29 cellular contexts compared by ENCODE assay signal in genomic region chr17:82664701-82665182, GRCh38. TPM values are rescaled to one million over a fixed set of nuclear protein-coding genes. Genes with fewer than 3 reads are reported as not detected.
DNase-seq lines count a peak whose midpoint lies in the region; ATAC-seq, FAIRE-seq and TF ChIP-seq lines count a peak whose summit lies in the region.
"Had no signal": no experiment of that assay in that cellular context is flagged by ENCODE, and none has a peak within 500 bp of the region (broad histone marks: within the 10 kb centered on the region; RNA-seq: fewer than 3 reads in every experiment).

No MANE protein-coding gene starts in this region.

- no peaks in the 10 kb centered on the region for H3K9me2 ChIP-seq in SK-N-SH

- FAIRE-seq in small intestine (lab: Jason Lieb, UNC), result no peak
- FAIRE-seq: GM12891 had no signal

- TF ChIP-seq EP300 in SK-N-SH (IDR thresholded peaks at IDR 0.05; ENCODE audit: borderline replicate concordance in 1 of 2, low read depth in 1 of 2, low read length in 1 of 2), result no peak

- H3K4me1 Mint-ChIP-seq in brain (peaks cover 18% of the 10 kb centered on the region), nephron progenitor cell (peaks cover 19% of the 10 kb centered on the region)

- H4K20me1 ChIP-seq in SK-N-SH (ENCODE audit: insufficient read depth), result no peaks in the 10 kb centered on the region

- TF ChIP-seq CTCF in SK-N-SH (IDR thresholded peaks at IDR 0.05) (no peak), brain (conservative IDR thresholded peaks at IDR 0.05) (no peak), nephron progenitor cell (IDR thresholded peaks at IDR 0.05) (no peak)

- 83% methylated on average over 18 of the region's 22 CpGs for WGBS in SK-N-SH (ENCODE audit: low lambda C conversion rate)
- WGBS in small intestine, 3 donors, result 91 to 95% (median 93%) methylated on average over 21 to 22 of the region's 22 CpGs

- H3K79me2 ChIP-seq in SK-N-SH (ENCODE audit: insufficient read depth), result no peaks in the 10 kb centered on the region

- H3K4me3 Mint-ChIP-seq in brain, result peak overlapping the region; percentile 21 to 62 (median 47)
- H3K4me3 Mint-ChIP-seq in nephron progenitor cell, result peak overlapping the region; percentile 60
- H3K4me3 Mint-ChIP-seq: activated CD4-positive, alpha-beta T cell treated with anti-CD3 and anti-CD28 coated beads, Interleukin-2, amount 10 ng/mL, durations not matched to agents 24 days and 14 days; activated CD8-positive, alpha-beta memory T cell treated with anti-CD3 and anti-CD28 coated beads, Interleukin-2, amount 10 ng/mL, durations not matched to agents 7 days and 5 days; natural killer cell; T-helper 1 cell treated with Interleukin-12 subunit alpha and Interleukin-12 subunit beta and Interleukin-4 antibody, amounts not matched to agents 30 μg/mL and 1 μg/mL, for 36 hours had no signal

- H3K4me3 ChIP-seq in SK-N-SH (ENCODE audit: low read depth in 2 of 2, low read length in 1 of 2) (no peak overlapping the region), small intestine (ENCODE audit: low read depth in 1 of 2, low read length in 2 of 2) (no peak overlapping the region)
- H3K4me3 ChIP-seq: transverse colon had no signal

- H3K27ac Mint-ChIP-seq in brain, result peak overlapping the region; percentile 66 to 96 (median 84)
- H3K27ac Mint-ChIP-seq in nephron progenitor cell, result peak overlapping the region; percentile 94
- H3K27ac Mint-ChIP-seq: activated CD4-positive, alpha-beta T cell treated with anti-CD3 and anti-CD28 coated beads, Interleukin-2, amount 10 ng/mL, durations not matched to agents 24 days and 14 days; activated CD8-positive, alpha-beta memory T cell treated with anti-CD3 and anti-CD28 coated beads, Interleukin-2, amount 10 ng/mL, durations not matched to agents 7 days and 5 days; activated naive CD4-positive, alpha-beta T cell treated with anti-CD3 and anti-CD28 coated beads, Interleukin-2, amount 50 U/mL, for 72 hours; natural killer cell; T-helper 1 cell treated with Interleukin-12 subunit alpha and Interleukin-12 subunit beta and Interleukin-4 antibody, amounts not matched to agents 30 μg/mL and 1 μg/mL, for 36 hours had no signal

- TF ChIP-seq RAD21 in SK-N-SH (IDR thresholded peaks at IDR 0.05; ENCODE audit: low read length), result no peak

- H3K36me3 ChIP-seq in SK-N-SH (replicated peaks in 1 of 2; ENCODE audit: control insufficient read depth in 1 of 2, insufficient read depth in 2 of 2, low read length in 1 of 2) (no peaks in the 10 kb centered on the region), small intestine (ENCODE audit: control insufficient read depth in 2 of 2, insufficient read depth in 2 of 2, low read length in 2 of 2) (no peaks in the 10 kb centered on the region)
- H3K36me3 ChIP-seq: transverse colon had no signal

- H3K9me3 Mint-ChIP-seq in brain, result no peaks in the 10 kb centered on the region
- H3K9me3 Mint-ChIP-seq in nephron progenitor cell, result peaks cover 13% of the 10 kb centered on the region
- H3K9me3 Mint-ChIP-seq: activated CD4-positive, alpha-beta T cell treated with anti-CD3 and anti-CD28 coated beads, Interleukin-2, amount 10 ng/mL, durations not matched to agents 24 days and 14 days; activated naive CD4-positive, alpha-beta T cell treated with anti-CD3 and anti-CD28 coated beads, Interleukin-2, amount 50 U/mL, for 72 hours; natural killer cell; T-helper 1 cell treated with Interleukin-12 subunit alpha and Interleukin-12 subunit beta and Interleukin-4 antibody, amounts not matched to agents 30 μg/mL and 1 μg/mL, for 36 hours had no signal

- H3K27me3 ChIP-seq in SK-N-SH (ENCODE audit: insufficient read depth) (no peaks in the 10 kb centered on the region), small intestine (ENCODE audit: control insufficient read depth in 2 of 2, insufficient read depth in 2 of 2, low read length in 2 of 2) (no peaks in the 10 kb centered on the region)
- H3K27me3 ChIP-seq: transverse colon had no signal

- POLR2A ChIA-PET in SK-N-SH (lab: Yijun Ruan, JAX), result interaction anchor here (0.6 kb wide), 1 partner anchor 9 kb away, joined by 3 read pairs; no protein-coding TSS in a partner anchor

- H2AFZ ChIP-seq in SK-N-SH (ENCODE audit: low read depth), result no peak overlapping the region

- H3K9me3 ChIP-seq in SK-N-SH, result no peaks in the 10 kb centered on the region
- no peaks in the 10 kb centered on the region for H3K9me3 ChIP-seq in small intestine (ENCODE audit: control insufficient read depth, low read depth)
- H3K9me3 ChIP-seq: Caco-2, transverse colon had no signal

- ATAC-seq in SK-N-SH treated with all-trans-retinoic acid at 6 μM for 48 hours, result no peak; the same call in 2 of the 3 replicates
- ATAC-seq: activated CD8-positive, alpha-beta memory T cell treated with anti-CD3 and anti-CD28 coated beads, Interleukin-2, amount 10 ng/mL, durations not matched to agents 7 days and 5 days; activated naive CD4-positive, alpha-beta T cell treated with anti-CD3 and anti-CD28 coated beads, Interleukin-2, amount 50 U/mL, for 72 hours; left ventricle myocardium superior; natural killer cell; stimulated activated naive CD8-positive, alpha-beta T cell treated with anti-CD3 and anti-CD28 coated beads, Interleukin-15, Interleukin-2, amounts not matched to agents 100 U/mL and 50 U/mL, for 24 hours had no signal

- peaks cover 4% of the 10 kb centered on the region for H3F3A ChIP-seq in SK-N-SH (replicated peaks; ENCODE audit: insufficient read depth)

- H3K9ac ChIP-seq in SK-N-SH, result no peak overlapping the region

- H3K27ac ChIP-seq in SK-N-SH (ENCODE audit: low read depth in 2 of 2, low read length in 1 of 2), result no peak overlapping the region
- peak overlapping the region; percentile 33 for H3K27ac ChIP-seq in temporal lobe (ENCODE audit: low read depth, low read length)
- H3K27ac ChIP-seq in small intestine (ENCODE audit: low read depth in 1 of 2, low read length in 1 of 2), result no peak overlapping the region
- H3K27ac ChIP-seq: transverse colon had no signal

- no peaks in the 10 kb centered on the region for H3K27me3 Mint-ChIP-seq in brain
- H3K27me3 Mint-ChIP-seq in nephron progenitor cell (ENCODE audit: low read depth, poor library complexity), result peaks cover 4% of the 10 kb centered on the region
- H3K27me3 Mint-ChIP-seq: activated CD4-positive, alpha-beta T cell treated with anti-CD3 and anti-CD28 coated beads, Interleukin-2, amount 10 ng/mL, durations not matched to agents 24 days and 14 days; activated CD8-positive, alpha-beta memory T cell treated with anti-CD3 and anti-CD28 coated beads, Interleukin-2, amount 10 ng/mL, durations not matched to agents 7 days and 5 days had no signal

- no peak overlapping the region for H3K4me2 ChIP-seq in SK-N-SH

- H3K36me3 Mint-ChIP-seq in brain (peaks cover 21% of the 10 kb centered on the region), nephron progenitor cell (ENCODE audit: low read depth) (peaks cover 11% of the 10 kb centered on the region)
- H3K36me3 Mint-ChIP-seq: activated CD8-positive, alpha-beta memory T cell treated with anti-CD3 and anti-CD28 coated beads, Interleukin-2, amount 10 ng/mL, durations not matched to agents 7 days and 5 days; activated naive CD4-positive, alpha-beta T cell treated with anti-CD3 and anti-CD28 coated beads, Interleukin-2, amount 50 U/mL, for 72 hours; natural killer cell had no signal

- CTCF ChIA-PET in SK-N-SH (lab: Yijun Ruan, JAX), result interaction anchor here (1.6 kb wide), 1 partner anchor 117 kb away, joined by 3 read pairs; no protein-coding TSS in a partner anchor

- H3K4me1 ChIP-seq in SK-N-SH (ENCODE audit: control insufficient read depth in 1 of 2, insufficient read depth in 2 of 2, low read depth in 1 of 2, low read length in 1 of 2) (peaks cover 0 to 2% of the 10 kb centered on the region in 2 experiments; a peak in 1 of 4 replicates), small intestine (ENCODE audit: control insufficient read depth in 2 of 2, insufficient read depth in 1 of 2, low read depth in 1 of 2, low read length in 1 of 2) (no peaks in the 10 kb centered on the region)
- H3K4me1 ChIP-seq: Caco-2 had no signal

- DNase-seq in SK-N-SH (peak; percentile 71), nephron progenitor cell (peak; percentile 29), HuH-7 (ENCODE audit: low spot score) (no peak), islet precursor cell (no peak), small intestine (no peak)
- DNase-seq: 8988T; activated CD4-positive, alpha-beta T cell treated with anti-CD3 and anti-CD28 coated beads, Interleukin-2, amount 10 ng/mL, durations not matched to agents 24 days and 14 days; activated CD8-positive, alpha-beta memory T cell treated with anti-CD3 and anti-CD28 coated beads, Interleukin-2, amount 10 ng/mL, durations not matched to agents 7 days and 5 days; AML-193; Caco-2; cortex of kidney; DND-41; glutamatergic neuron; left ventricle myocardium superior; midbrain; natural killer cell; NCI-H1092 treated with DMSO at 0.1 percent for 48 hours; NCI-H2081; NCI-H510A; SIG-M5; stimulated activated CD4-positive, alpha-beta T cell treated with anti-CD3 and anti-CD28 coated beads, Interleukin-4, amount 100 ng/mL, for 1 hour; stimulated activated naive CD8-positive, alpha-beta T cell treated with anti-CD3 and anti-CD28 coated beads, Interleukin-15, Interleukin-2, amounts not matched to agents 100 U/mL and 50 U/mL, for 24 hours; transverse colon had no signal

TF ChIP-seq in SK-N-SH, 30 proteins besides CTCF, POLR2A, EP300 and RAD21:
- TF ChIP-seq TAF1 (IDR thresholded peaks at IDR 0.05; ENCODE audit: borderline replicate concordance, low read depth, low read length), result no peak

TF ChIP-seq in SK-N-SH treated with all-trans-retinoic acid at 6 μM for 48 hours, 23 proteins besides CTCF, POLR2A, EP300 and RAD21 (continues in another document):
- TF ChIP-seq OSR1 (CRISPR knock-in tag; IDR thresholded peaks at IDR 0.05), result no peak

RNA-seq across cellular contexts. Expression of gene WDR45B, which starts 16.5 kb away (rescaled TPM):
- 171 and 191 TPM in 2 replicates for polyA plus RNA-seq in SK-N-SH (2012; rRNA removed)
- 142 and 159 TPM in 2 replicates for polyA plus RNA-seq in SK-N-SH (2012; cell fraction: cytosol; rRNA removed)
- polyA plus RNA-seq in SK-N-SH (2012; cell fraction: nucleus; rRNA removed), result 164 and 253 TPM in 2 replicates
- polyA plus RNA-seq in brain (ENCODE audit: insufficient read depth, low read depth, low replicate concordance), result 72.9 TPM
- 43.0 TPM for total RNA-seq in temporal lobe
- 10 to 100 TPM; 64.4 to 69.7 (median 68.2) TPM for polyA plus RNA-seq in small intestine

RNA-seq across cellular contexts. Expression of gene RAB40B, which starts 33.8 kb away (rescaled TPM):
- polyA plus RNA-seq in SK-N-SH (2012; rRNA removed) (13.4 and 20.7 TPM in 2 replicates), brain (ENCODE audit: insufficient read depth, low read depth, low replicate concordance) (31.1 TPM), small intestine (10 to 100 TPM in 1 of 3 donors, 1 to 10 TPM in 2; 8.1 to 18.6 (median 9.3) TPM)
- 10.5 and 15.2 TPM in 2 replicates for polyA plus RNA-seq in SK-N-SH (2012; cell fraction: cytosol; rRNA removed)
- 22.5 and 23.0 TPM in 2 replicates for polyA plus RNA-seq in SK-N-SH (2012; cell fraction: nucleus; rRNA removed)
- total RNA-seq in temporal lobe, result 13.0 TPM

RNA-seq across cellular contexts. Expression of gene FN3KRP, which starts 51.8 kb away (rescaled TPM):
- polyA plus RNA-seq in SK-N-SH (2012; rRNA removed), result 54.3 and 68.2 TPM in 2 replicates
- 54.0 and 58.2 TPM in 2 replicates for polyA plus RNA-seq in SK-N-SH (2012; cell fraction: cytosol; rRNA removed)
- polyA plus RNA-seq in SK-N-SH (2012; cell fraction: nucleus; rRNA removed), result 55.7 and 57.5 TPM in 2 replicates
- polyA plus RNA-seq in brain (ENCODE audit: insufficient read depth, low read depth, low replicate concordance), result 74.0 TPM
- total RNA-seq in temporal lobe, result 25.6 TPM
- polyA plus RNA-seq in small intestine, result 10 to 100 TPM; 20.3 to 27.3 (median 25.8) TPM

Comparison
In these comparisons a context has a peak if more than half of its experiments do, and no peak if none do; other contexts are left out.
1. DNase-seq: peak in SK-N-SH (single experiment) and nephron progenitor cell (single experiment); none in HuH-7 (single experiment), islet precursor cell (single experiment) and small intestine (single experiment).